ENCODE assay signal across 15 cellular contexts in the genomic region with DNA sequence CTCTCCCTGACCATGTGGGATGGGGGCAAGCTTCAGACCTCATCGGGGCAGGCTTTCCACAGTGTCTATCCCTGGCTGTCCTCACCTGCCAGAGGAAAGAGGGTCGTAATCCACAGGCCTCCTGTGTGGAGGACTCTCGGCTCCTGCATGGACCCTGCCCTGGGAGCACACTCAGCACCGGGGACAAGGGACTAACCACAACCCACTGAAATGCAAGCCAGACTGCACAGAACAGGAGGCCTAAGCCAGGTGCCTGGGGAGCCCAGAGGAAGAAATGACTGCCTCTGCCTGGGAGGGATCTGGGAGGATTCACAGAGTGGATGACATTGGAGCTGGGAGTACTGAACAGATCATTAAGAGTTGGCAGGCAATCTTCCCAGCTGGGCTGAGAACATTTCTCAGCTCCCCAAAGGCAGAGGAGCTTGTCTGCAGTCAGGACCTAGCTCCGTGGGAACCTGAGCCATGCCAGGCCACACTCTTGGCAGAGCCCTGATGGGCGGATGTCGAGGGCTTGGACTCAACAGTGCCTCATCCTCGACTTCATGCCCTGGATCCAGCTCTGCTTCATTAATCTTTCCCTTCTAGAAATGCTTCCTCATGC.
DNase-seq lines count a peak whose midpoint lies in the region; TF ChIP-seq lines count a peak whose summit lies in the region.
"Had no signal": no experiment of that assay in that cellular context is flagged by ENCODE, and none has a peak within 500 bp of the region (broad histone marks: within the 10 kb centered on the region; RNA-seq: fewer than 3 reads in every experiment).

No MANE protein-coding gene starts in this region.

- no peaks in the 10 kb centered on the region for H4K20me1 ChIP-seq in Karpas-422 (ENCODE audit: insufficient read depth, low read depth, low read length)

- H3K4me3 Mint-ChIP-seq in activated CD4-positive, alpha-beta memory T cell treated with anti-CD3 and anti-CD28 coated beads, Interleukin-2, amount 10 ng/mL, durations not matched to agents 7 days and 5 days, result no peak overlapping the region
- H3K4me3 Mint-ChIP-seq: activated naive CD8-positive, alpha-beta T cell; CD8-positive, alpha-beta memory T cell; stimulated activated naive CD8-positive, alpha-beta T cell treated with anti-CD3 and anti-CD28 coated beads, Interleukin-15, Interleukin-2, amounts not matched to agents 100 ng/mL and 50 ng/mL, for 24 hours had no signal

- peaks cover 6% of the 10 kb centered on the region for H3K36me3 Mint-ChIP-seq in activated CD4-positive, alpha-beta memory T cell treated with anti-CD3 and anti-CD28 coated beads, Interleukin-2, amount 10 ng/mL, durations not matched to agents 7 days and 5 days (ENCODE audit: low read depth)
- H3K36me3 Mint-ChIP-seq: activated naive CD8-positive, alpha-beta T cell had no signal

- H3K4me1 Mint-ChIP-seq in activated CD4-positive, alpha-beta memory T cell treated with anti-CD3 and anti-CD28 coated beads, Interleukin-2, amount 10 ng/mL, durations not matched to agents 7 days and 5 days, result peaks cover 28% of the 10 kb centered on the region

- H2AFZ ChIP-seq in Karpas-422 (ENCODE audit: low read length), result no peak overlapping the region

- POLR2A ChIA-PET in activated CD4-positive, alpha-beta memory T cell treated with anti-CD3 and anti-CD28 coated beads, Interleukin-2, amount 10 ng/mL, durations not matched to agents 7 days and 5 days (lab: Charles Lee), result no interaction called here

- H3K9me3 ChIP-seq in Karpas-422 (ENCODE audit: low read length), result no peaks in the 10 kb centered on the region
- H3K9me3 ChIP-seq: colonic mucosa had no signal

- no peaks in the 10 kb centered on the region for H3K36me3 ChIP-seq in Karpas-422 (ENCODE audit: insufficient read depth, low read length)
- H3K36me3 ChIP-seq: colonic mucosa had no signal

- no peak overlapping the region for H3K4me3 ChIP-seq in foreskin fibroblast (ENCODE audit: low read depth in 1 of 2, low read length in 2 of 2)
- no peak overlapping the region for H3K4me3 ChIP-seq in Karpas-422 (ENCODE audit: low read length)
- H3K4me3 ChIP-seq: colonic mucosa had no signal

- H3K9me2 ChIP-seq in Karpas-422 (replicated peaks; ENCODE audit: insufficient read depth, low read length), result no peaks in the 10 kb centered on the region

- peaks cover 5% of the 10 kb centered on the region for H3K27me3 Mint-ChIP-seq in activated CD4-positive, alpha-beta memory T cell treated with anti-CD3 and anti-CD28 coated beads, Interleukin-2, amount 10 ng/mL, durations not matched to agents 7 days and 5 days
- H3K27me3 Mint-ChIP-seq: activated naive CD8-positive, alpha-beta T cell; CD8-positive, alpha-beta memory T cell; stimulated activated naive CD8-positive, alpha-beta T cell treated with anti-CD3 and anti-CD28 coated beads, Interleukin-15, Interleukin-2, amounts not matched to agents 100 ng/mL and 50 ng/mL, for 24 hours had no signal

- no peak overlapping the region for H3K27ac Mint-ChIP-seq in activated CD4-positive, alpha-beta memory T cell treated with anti-CD3 and anti-CD28 coated beads, Interleukin-2, amount 10 ng/mL, durations not matched to agents 7 days and 5 days
- H3K27ac Mint-ChIP-seq: activated naive CD8-positive, alpha-beta T cell; stimulated activated naive CD8-positive, alpha-beta T cell treated with anti-CD3 and anti-CD28 coated beads, Interleukin-15, Interleukin-2, amounts not matched to agents 100 ng/mL and 50 ng/mL, for 24 hours had no signal

- no peaks in the 10 kb centered on the region for H3K27me3 ChIP-seq in Karpas-422 (ENCODE audit: low read length)
- H3K27me3 ChIP-seq: colonic mucosa had no signal

- peaks cover 5% of the 10 kb centered on the region for H3K9me3 Mint-ChIP-seq in activated CD4-positive, alpha-beta memory T cell treated with anti-CD3 and anti-CD28 coated beads, Interleukin-2, amount 10 ng/mL, durations not matched to agents 7 days and 5 days

- H3K9ac ChIP-seq in Karpas-422 (ENCODE audit: low read length), result no peak overlapping the region

- TF ChIP-seq CTCF in foreskin fibroblast (IDR thresholded peaks at IDR 0.05; ENCODE audit: low read depth, low read length), result no peak

- no peak overlapping the region for H3K4me2 ChIP-seq in Karpas-422 (ENCODE audit: low read depth, low read length, poor library complexity, severe bottlenecking)

- H3K79me2 ChIP-seq in Karpas-422 (ENCODE audit: low read length), result no peaks in the 10 kb centered on the region

- CTCF ChIA-PET in activated CD4-positive, alpha-beta memory T cell treated with anti-CD3 and anti-CD28 coated beads, Interleukin-2, amount 10 ng/mL, durations not matched to agents 7 days and 5 days (lab: Charles Lee), result interaction anchor here (1.7 kb wide), 1 partner anchor 26 kb away, joined by 4 read pairs; no protein-coding TSS in a partner anchor

- H3K27ac ChIP-seq in Karpas-422 (ENCODE audit: low read length), result no peak overlapping the region
- H3K27ac ChIP-seq: colonic mucosa had no signal

- H3K4me1 ChIP-seq in Karpas-422 (ENCODE audit: low read length), result no peaks in the 10 kb centered on the region
- H3K4me1 ChIP-seq: colonic mucosa had no signal

- DNase-seq in D341Med (ENCODE audit: low spot score) (peak; percentile 16), NCI-H446 (lab: John Stamatoyannopoulos, UW) (peak; percentile 14 to 71), foreskin fibroblast (peak; percentile 12 to 43), pons (ENCODE audit: low spot score) (peak; percentile 68), Karpas-422 (no peak), T-helper 1 cell (no peak), NCI-H2029 treated with DMSO at 0.1 percent for 48 hours (lab: John Stamatoyannopoulos, UW) (no peak)
- DNase-seq in activated CD4-positive, alpha-beta memory T cell treated with anti-CD3 and anti-CD28 coated beads, Interleukin-2, amount 10 ng/mL, durations not matched to agents 7 days and 5 days, result no peak
- DNase-seq: activated T-cell treated with anti-CD3 and anti-CD28 coated beads for 4 hours; CD8-positive, alpha-beta memory T cell; colonic mucosa; NCI-H1105 treated with DMSO at 0.1 percent for 48 hours; stimulated activated CD4-positive, alpha-beta T cell treated with anti-CD3 and anti-CD28 coated beads, Interleukin-4, amount 100 ng/mL, for 24 hours had no signal

Comparison
In these comparisons a context has a peak if more than half of its experiments do, and no peak if none do; other contexts are left out.
1. DNase-seq: peak in D341Med (single experiment), NCI-H446 (2 of 2), foreskin fibroblast (2 of 2) and pons (single experiment); none in activated CD4-positive, alpha-beta memory T cell treated with anti-CD3 and anti-CD28 coated beads, Interleukin-2, amount 10 ng/mL, durations not matched to agents 7 days and 5 days (single experiment), Karpas-422 (single experiment), T-helper 1 cell (0 of 5) and NCI-H2029 treated with DMSO at 0.1 percent for 48 hours (single experiment).